ENCODE assay signal across 10 cellular contexts in genomic region chr19:5036733-5037681, GRCh38.
DNase-seq lines count a peak whose midpoint lies in the region; ATAC-seq and TF ChIP-seq lines count a peak whose summit lies in the region.
"Had no signal": no experiment of that assay in that cellular context is flagged by ENCODE, and none has a peak within 500 bp of the region (broad histone marks: within the 10 kb centered on the region; RNA-seq: fewer than 3 reads in every experiment).

No MANE protein-coding gene starts in this region.

- H3K9me3 Mint-ChIP-seq in WTC11 (no peaks in the 10 kb centered on the region), glutamatergic neuron (ENCODE audit: unreplicated experiment) (peaks cover 19% of the 10 kb centered on the region)
- no peaks in the 10 kb centered on the region for H3K9me3 Mint-ChIP-seq in activated CD4-positive, alpha-beta T cell treated with anti-CD3 and anti-CD28 coated beads, Interleukin-2, amount 10 ng/mL, durations not matched to agents 7 days and 5 days

- CTCF ChIA-PET in WTC11 (lab: Charles Lee): interaction anchor here (0.7 to 2.6 kb wide), 11 partner anchors 9 to 499 kb away, joined by 3 to 19 read pairs (median 4); no protein-coding TSS in a partner anchor
- CTCF ChIA-PET in activated CD4-positive, alpha-beta T cell treated with anti-CD3 and anti-CD28 coated beads, Interleukin-2, amount 10 ng/mL, durations not matched to agents 7 days and 5 days (lab: Charles Lee): interaction anchor here (0.6 to 1.0 kb wide), 7 partner anchors 8 to 548 kb away, joined by 3 to 6 read pairs (median 3); no protein-coding TSS in a partner anchor

- no peak overlapping the region for H3K4me3 Mint-ChIP-seq in WTC11
- peak overlapping the region; percentile 66 for H3K4me3 Mint-ChIP-seq in glutamatergic neuron (ENCODE audit: unreplicated experiment)
- no peak overlapping the region for H3K4me3 Mint-ChIP-seq in activated CD4-positive, alpha-beta T cell treated with anti-CD3 and anti-CD28 coated beads, Interleukin-2, amount 10 ng/mL, durations not matched to agents 7 days and 5 days

- H3K27me3 Mint-ChIP-seq in WTC11 (ENCODE audit: low read depth): no peaks in the 10 kb centered on the region
- peaks cover 20% of the 10 kb centered on the region for H3K27me3 Mint-ChIP-seq in glutamatergic neuron (ENCODE audit: unreplicated experiment)
- no peaks in the 10 kb centered on the region for H3K27me3 Mint-ChIP-seq in activated CD4-positive, alpha-beta T cell treated with anti-CD3 and anti-CD28 coated beads, Interleukin-2, amount 10 ng/mL, durations not matched to agents 7 days and 5 days

- no peak for TF ChIP-seq CTCF in WTC11 (IDR thresholded peaks at IDR 0.05)
- TF ChIP-seq CTCF in glutamatergic neuron (IDR thresholded peaks at IDR 0.05; ENCODE audit: partially characterized antibody, unreplicated experiment): no peak

- H3K4me1 Mint-ChIP-seq in WTC11 (no peaks in the 10 kb centered on the region), glutamatergic neuron (ENCODE audit: low read depth, unreplicated experiment) (peaks cover 40% of the 10 kb centered on the region)
- H3K4me1 Mint-ChIP-seq in activated CD4-positive, alpha-beta T cell treated with anti-CD3 and anti-CD28 coated beads, Interleukin-2, amount 10 ng/mL, durations not matched to agents 7 days and 5 days: no peaks in the 10 kb centered on the region

- peak overlapping the region; percentile 72 for H3K27ac Mint-ChIP-seq in WTC11
- H3K27ac Mint-ChIP-seq in glutamatergic neuron (ENCODE audit: unreplicated experiment): peak overlapping the region; percentile 97
- no peak overlapping the region for H3K27ac Mint-ChIP-seq in activated CD4-positive, alpha-beta T cell treated with anti-CD3 and anti-CD28 coated beads, Interleukin-2, amount 10 ng/mL, durations not matched to agents 7 days and 5 days

- POLR2A ChIA-PET in WTC11 (lab: Charles Lee): interaction anchor here (0.6 kb wide), 1 partner anchor 11 kb away, joined by 3 read pairs; no protein-coding TSS in a partner anchor
- POLR2A ChIA-PET in activated CD4-positive, alpha-beta T cell treated with anti-CD3 and anti-CD28 coated beads, Interleukin-2, amount 10 ng/mL, durations not matched to agents 7 days and 5 days (lab: Charles Lee): no interaction called here

- H3K36me3 Mint-ChIP-seq in WTC11: peaks cover 16% of the 10 kb centered on the region
- no peaks in the 10 kb centered on the region for H3K36me3 Mint-ChIP-seq in glutamatergic neuron (ENCODE audit: unreplicated experiment)
- H3K36me3 Mint-ChIP-seq in activated CD4-positive, alpha-beta T cell treated with anti-CD3 and anti-CD28 coated beads, Interleukin-2, amount 10 ng/mL, durations not matched to agents 7 days and 5 days (ENCODE audit: low read depth): peaks cover 2% of the 10 kb centered on the region

- DNase-seq in GM04504 (ENCODE audit: low read depth): peak; percentile 56
- no peak for DNase-seq in WTC11 (ENCODE audit: low spot score)
- peak; percentile 58 for DNase-seq in glutamatergic neuron
- peak; percentile 79 for DNase-seq in sciatic nerve (ENCODE audit: low spot score)
- no peak for DNase-seq in activated CD4-positive, alpha-beta T cell treated with anti-CD3 and anti-CD28 coated beads, Interleukin-2, amount 10 ng/mL, durations not matched to agents 7 days and 5 days
- DNase-seq in RPMI8226: no peak
- no peak for DNase-seq in NAMALWA (ENCODE audit: low spot score)
- DNase-seq: activated CD8-positive, alpha-beta memory T cell treated with anti-CD3 and anti-CD28 coated beads, Interleukin-2, amount 50 U/mL, for 48 hours; NCI-H526 had no signal

- ATAC-seq in WTC11 (no peak), sciatic nerve (peak; percentile 55), GM21447 (IDR thresholded peaks at IDR 0.05; ENCODE audit: unreplicated experiment) (no peak)

- intact Hi-C loops in sciatic nerve (cut with DNase I): loop anchor here (10.0 kb wide), 1 partner anchor 162 kb away; no protein-coding TSS in a partner anchor

TF ChIP-seq in WTC11, 78 proteins besides CTCF, POLR2A, EP300 and RAD21:
- TF ChIP-seq TCF7 (CRISPR knock-in tag; IDR thresholded peaks at IDR 0.05; ENCODE audit: low read depth) (no peak), PRRX2 (CRISPR knock-in tag; IDR thresholded peaks at IDR 0.05) (no peak), CREB1 (CRISPR knock-in tag; IDR thresholded peaks at IDR 0.05) (no peak), GABPB1 (CRISPR knock-in tag; IDR thresholded peaks at IDR 0.05) (no peak)

Comparison
In these comparisons a context has a peak if more than half of its experiments do, and no peak if none do; other contexts are left out.
1. DNase-seq: peak in GM04504 (single experiment), glutamatergic neuron (single experiment) and sciatic nerve (single experiment); none in WTC11 (single experiment), activated CD4-positive, alpha-beta T cell treated with anti-CD3 and anti-CD28 coated beads, Interleukin-2, amount 10 ng/mL, durations not matched to agents 7 days and 5 days (single experiment), RPMI8226 (single experiment) and NAMALWA (single experiment).